Comparison of ENCODE assay signal across 1 cellular context in the genomic region with DNA sequence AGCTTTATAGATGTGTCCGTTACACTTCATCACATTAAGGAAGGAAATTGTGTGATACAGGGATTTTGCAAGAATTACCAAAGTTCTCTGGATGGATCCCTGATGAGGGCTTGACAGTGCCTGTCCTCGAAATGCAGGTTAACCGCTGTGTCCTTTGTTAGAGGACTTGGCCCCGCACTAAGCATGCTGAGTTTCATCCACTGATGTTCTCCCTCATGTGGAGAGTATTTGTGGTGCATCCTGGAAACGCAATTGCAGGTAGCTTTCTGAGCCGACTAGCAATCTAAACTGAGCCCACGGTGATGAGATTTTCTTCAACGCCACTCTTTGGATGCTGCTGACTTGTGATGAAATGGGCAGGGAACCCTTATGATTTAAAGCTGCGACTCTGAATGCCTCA.
TF ChIP-seq lines count a peak whose summit lies in the region.

No MANE protein-coding gene starts in this region.

TF ChIP-seq in IMR-90, 13 proteins besides CTCF, POLR2A, EP300 and RAD21:
- no peak for TF ChIP-seq MAFK (IDR thresholded peaks at IDR 0.05; ENCODE audit: low read depth, low read length)
